In the genomic region with DNA sequence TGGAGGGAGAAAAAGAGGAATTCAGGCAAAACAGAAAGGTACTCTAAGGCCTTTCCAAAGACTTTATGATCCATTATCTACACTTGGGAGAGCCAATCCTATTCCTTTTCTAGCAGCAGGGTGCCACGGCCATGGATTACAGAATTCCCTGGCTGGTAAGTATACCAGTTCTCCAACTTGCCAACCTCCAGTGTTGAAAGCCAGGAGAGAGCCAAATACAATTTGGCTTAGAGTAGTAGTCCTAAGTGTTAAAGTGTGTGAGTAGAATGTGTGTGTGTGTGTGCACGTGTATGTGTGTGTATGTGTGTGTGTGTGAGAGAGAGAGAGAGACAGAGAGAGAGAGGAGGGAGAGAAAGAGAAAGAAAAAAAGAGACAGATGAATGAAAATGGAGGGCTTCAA, we compare ENCODE assay signal across 24 cellular contexts.
"Had no signal": no experiment of that assay in that cellular context is flagged by ENCODE, and none has a peak within 500 bp of the region (broad histone marks: within the 10 kb centered on the region; RNA-seq: fewer than 3 reads in every experiment).

No MANE protein-coding gene starts in this region.

- ATAC-seq: effector memory CD8-positive, alpha-beta T cell; gastroesophageal sphincter; left colon; natural killer cell treated with Interleukin-12 subunit alpha and Interleukin-12 subunit beta and Interleukin-15 and Interleukin-18, amount 100 ng/mL, for 72 hours; pancreas; right lobe of liver; stimulated activated memory B cell treated with anti-CD40 and anti-IgM and Interleukin-4, amounts not matched to agents 10 μg/mL and 1 μg/mL and 100 μg/mL, for 72 hours; stimulated activated naive CD8-positive, alpha-beta T cell treated with anti-CD3 and anti-CD28 coated beads, Interleukin-15, amount 100 ng/mL, for 72 hours had no signal

- H3K27ac Mint-ChIP-seq: dendritic cell treated with granulocyte-macrophage colony-stimulating factor and Interleukin-4, amounts not matched to agents 40 ng/mL and 50 ng/mL, for 4 days; effector memory CD8-positive, alpha-beta T cell; natural killer cell treated with Interleukin-12 subunit alpha and Interleukin-12 subunit beta and Interleukin-15 and Interleukin-18, amount 100 ng/mL, for 72 hours; progenitor cell of endocrine pancreas; stimulated activated memory B cell treated with anti-CD40 and anti-IgM and Interleukin-4, amounts not matched to agents 10 μg/mL and 1 μg/mL and 100 μg/mL, for 72 hours; stimulated activated naive CD8-positive, alpha-beta T cell treated with anti-CD3 and anti-CD28 coated beads, Interleukin-15, amount 100 ng/mL, for 72 hours had no signal

- H3K27me3 ChIP-seq: esophagus muscularis mucosa, gastroesophageal sphincter, hepatocyte, pancreas, right lobe of liver, spleen, testis, tibial nerve had no signal

- H3K4me1 ChIP-seq: esophagus muscularis mucosa, gastroesophageal sphincter, pancreas, right lobe of liver, spleen, testis, tibial nerve had no signal

- H3K27me3 Mint-ChIP-seq: dendritic cell treated with granulocyte-macrophage colony-stimulating factor and Interleukin-4, amounts not matched to agents 40 ng/mL and 50 ng/mL, for 4 days; effector memory CD8-positive, alpha-beta T cell; natural killer cell treated with Interleukin-12 subunit alpha and Interleukin-12 subunit beta and Interleukin-15 and Interleukin-18, amount 100 ng/mL, for 72 hours; progenitor cell of endocrine pancreas; stimulated activated memory B cell treated with anti-CD40 and anti-IgM and Interleukin-4, amounts not matched to agents 10 μg/mL and 1 μg/mL and 100 μg/mL, for 72 hours; stimulated activated naive CD8-positive, alpha-beta T cell treated with anti-CD3 and anti-CD28 coated beads, Interleukin-15, amount 100 ng/mL, for 72 hours had no signal

- DNase-seq: cerebellar nuclear complex; effector memory CD8-positive, alpha-beta T cell; glutamatergic neuron; kidney; left colon; midbrain; occipital lobe; pancreas; right lobe of liver; spleen; stimulated activated CD4-positive, alpha-beta T cell treated with anti-CD3 and anti-CD28 coated beads, Interleukin-15, amount 100 ng/mL, for 24 hours; stimulated activated CD4-positive, alpha-beta T cell treated with anti-CD3 and anti-CD28 coated beads, Interleukin-1b, Interleukin-23, amount 100 ng/mL, for 48 hours; stimulated activated CD4-positive, alpha-beta T cell treated with anti-CD3 and anti-CD28 coated beads, Interleukin-4, amount 100 ng/mL, for 24 hours; stimulated activated naive CD8-positive, alpha-beta T cell treated with anti-CD3 and anti-CD28 coated beads, Interleukin-15, amount 100 ng/mL, for 72 hours; testis had no signal

- H3K4me2 ChIP-seq: hepatocyte had no signal

- H3K27ac ChIP-seq: epithelial cell of prostate, esophagus muscularis mucosa, gastroesophageal sphincter, hepatocyte, pancreas, right lobe of liver, spleen, testis, tibial nerve had no signal

- H3K9me3 Mint-ChIP-seq: dendritic cell treated with granulocyte-macrophage colony-stimulating factor and Interleukin-4, amounts not matched to agents 40 ng/mL and 50 ng/mL, for 4 days; effector memory CD8-positive, alpha-beta T cell; natural killer cell treated with Interleukin-12 subunit alpha and Interleukin-12 subunit beta and Interleukin-15 and Interleukin-18, amount 100 ng/mL, for 72 hours; stimulated activated naive CD8-positive, alpha-beta T cell treated with anti-CD3 and anti-CD28 coated beads, Interleukin-15, amount 100 ng/mL, for 72 hours had no signal

- H3K4me3 ChIP-seq: esophagus muscularis mucosa, gastroesophageal sphincter, hepatocyte, pancreas, right lobe of liver, spleen, testis, tibial nerve had no signal

- H3K79me2 ChIP-seq: hepatocyte had no signal

- H3K36me3 Mint-ChIP-seq: natural killer cell treated with Interleukin-12 subunit alpha and Interleukin-12 subunit beta and Interleukin-15 and Interleukin-18, amount 100 ng/mL, for 72 hours had no signal

- H3K36me3 ChIP-seq: esophagus muscularis mucosa, gastroesophageal sphincter, pancreas, right lobe of liver, spleen had no signal

- H3K4me3 Mint-ChIP-seq: dendritic cell treated with granulocyte-macrophage colony-stimulating factor and Interleukin-4, amounts not matched to agents 40 ng/mL and 50 ng/mL, for 4 days; effector memory CD8-positive, alpha-beta T cell; natural killer cell treated with Interleukin-12 subunit alpha and Interleukin-12 subunit beta and Interleukin-15 and Interleukin-18, amount 100 ng/mL, for 72 hours; stimulated activated memory B cell treated with anti-CD40 and anti-IgM and Interleukin-4, amounts not matched to agents 10 μg/mL and 1 μg/mL and 100 μg/mL, for 72 hours; stimulated activated naive CD8-positive, alpha-beta T cell treated with anti-CD3 and anti-CD28 coated beads, Interleukin-15, amount 100 ng/mL, for 72 hours had no signal

- H3K9me3 ChIP-seq: esophagus muscularis mucosa, gastroesophageal sphincter, pancreas, right lobe of liver, testis had no signal
